Comparison of ENCODE assay signal across 7 cellular contexts in genomic region chr15:82445420-82445819, GRCh38. TPM values are rescaled to one million over a fixed set of nuclear protein-coding genes. Genes with fewer than 3 reads are reported as not detected.
A peak's percentile ranks its signal among the peaks of the same experiment; 100 is the strongest.
DNase-seq lines count a peak whose midpoint lies in the region; ATAC-seq and TF ChIP-seq lines count a peak whose summit lies in the region.
"Not testable (repeated sequence)": the region's sequence is repeated elsewhere in the genome, so short reads cannot be mapped to it uniquely, and the experiment has no call there.

No MANE protein-coding gene starts in this region.

- H3K36me3 Mint-ChIP-seq in neural progenitor cell, result not testable (repeated sequence)

- H3K4me2 ChIP-seq in neural progenitor cell, result not testable (repeated sequence)

- H4K20me1 ChIP-seq in neural progenitor cell (ENCODE audit: low read depth), result not testable (repeated sequence)

- not testable (repeated sequence) for H3K9ac ChIP-seq in neural progenitor cell

- H3K4me3 Mint-ChIP-seq in neural progenitor cell, result not testable (repeated sequence)

- TF ChIP-seq CTCF in GM12873 (IDR thresholded peaks at IDR 0.05; ENCODE audit: insufficient read depth, low read depth, low read length, missing control alignments), result peak; percentile 15
- TF ChIP-seq CTCF in choroid plexus epithelial cell (conservative IDR thresholded peaks at IDR 0.05; ENCODE audit: low read depth, low read length), result peak; percentile 34
- not testable (repeated sequence) for TF ChIP-seq CTCF in neural progenitor cell (IDR thresholded peaks at IDR 0.05)

- not testable (repeated sequence) for ATAC-seq in left cardiac atrium

- H3K9me3 Mint-ChIP-seq in neural progenitor cell, result not testable (repeated sequence)

- H3K4me1 Mint-ChIP-seq in neural progenitor cell, result not testable (repeated sequence)

- H3K4me3 ChIP-seq in choroid plexus epithelial cell (ENCODE audit: low read depth, low read length) (peak overlapping the region; percentile 57), neural progenitor cell (peak overlapping the region; percentile 35)

- H3K79me2 ChIP-seq in neural progenitor cell (ENCODE audit: low read depth), result not testable (repeated sequence)

- DNase-seq in T-helper 2 cell (peak in 4 of 5 experiments; percentile 1 to 30 (median 6)), left cardiac atrium (peak; percentile 21)
- peak; percentile 65 for DNase-seq in activated T-cell treated with anti-CD3 and anti-CD28 coated beads, Interleukin-2, amount 50 U/mL, for 48 hours
- DNase-seq in choroid plexus epithelial cell (ENCODE audit: low read depth); neural progenitor cell (ENCODE audit: low spot score): not testable (repeated sequence)
- peak; percentile 10 to 19 for DNase-seq in stimulated activated CD4-positive, alpha-beta T cell treated with anti-CD3 and anti-CD28 coated beads, Interleukin-2, amount 100 ng/mL, for 48 hours

- H3K27me3 Mint-ChIP-seq in neural progenitor cell (ENCODE audit: insufficient read depth, low read depth), result not testable (repeated sequence)

- not testable (repeated sequence) for H3K27ac Mint-ChIP-seq in neural progenitor cell

- H3K4me1 ChIP-seq in neural progenitor cell, result not testable (repeated sequence)

- H3K36me3 ChIP-seq in neural progenitor cell, result not testable (repeated sequence)

- intact Hi-C loops in left cardiac atrium (cut with DNase I), result not testable (repeated sequence)

- H2AFZ ChIP-seq in neural progenitor cell (replicated peaks), result not testable (repeated sequence)

- H3K27me3 ChIP-seq in neural progenitor cell, result not testable (repeated sequence)

- H3K27ac ChIP-seq in neural progenitor cell, result not testable (repeated sequence)

- H3F3A ChIP-seq in neural progenitor cell (ENCODE audit: low read depth), result not testable (repeated sequence)

- H3K9me3 ChIP-seq in neural progenitor cell (ENCODE audit: low read depth), result not testable (repeated sequence)

RNA-seq across cellular contexts. Expression of gene GOLGA6L9, which starts 15.8 kb away (rescaled TPM):
- total RNA-seq in left cardiac atrium (under 1 TPM; 0.92 to 0.97 TPM), neural progenitor cell (ENCODE audit: low replicate concordance) (12.1 and 13.0 TPM in 2 replicates)
